ENCODE assay signal across 30 cellular contexts in the genomic region with DNA sequence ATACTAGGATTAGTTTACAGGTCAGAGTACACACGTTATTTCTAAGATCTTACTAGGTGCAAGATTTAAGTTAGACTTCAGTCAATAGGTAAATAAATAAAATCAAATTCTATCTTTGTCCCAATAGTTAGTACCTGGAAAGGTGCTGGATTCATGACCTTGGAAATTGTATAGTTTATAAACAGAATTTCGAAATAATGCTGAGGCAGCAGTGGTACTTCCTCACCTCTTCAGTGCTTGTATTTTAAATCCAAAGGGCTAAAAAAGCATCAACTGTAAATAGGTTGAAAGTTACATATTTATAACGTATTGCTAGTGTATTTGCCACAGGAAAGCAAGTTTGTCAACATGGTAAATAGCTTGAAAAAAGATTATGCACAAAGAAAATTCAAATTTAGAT. TPM values are rescaled to one million over a fixed set of nuclear protein-coding genes. Genes with fewer than 3 reads are reported as not detected.
DNase-seq lines count a peak whose midpoint lies in the region; ATAC-seq and TF ChIP-seq lines count a peak whose summit lies in the region.
"Had no signal": no experiment of that assay in that cellular context is flagged by ENCODE, and none has a peak within 500 bp of the region (broad histone marks: within the 10 kb centered on the region; RNA-seq: fewer than 3 reads in every experiment).

No MANE protein-coding gene starts in this region.

- peak overlapping the region; percentile 84 for H3K9ac ChIP-seq in mesenchymal stem cell (ENCODE audit: low read length)

- H2AK5ac ChIP-seq in mesenchymal stem cell (ENCODE audit: low read length, severe bottlenecking) = no peak overlapping the region

- H3K27me3 ChIP-seq in mesenchymal stem cell (ENCODE audit: control insufficient read depth in 1 of 2, insufficient read depth in 1 of 2, low read length in 2 of 2) = no peaks in the 10 kb centered on the region
- H3K27me3 ChIP-seq: sigmoid colon had no signal

- no peak overlapping the region for H2BK5ac ChIP-seq in mesenchymal stem cell (ENCODE audit: low read depth, low read length, poor library complexity, severe bottlenecking)

- H3K18ac ChIP-seq in mesenchymal stem cell (ENCODE audit: low read depth in 1 of 2, low read length in 2 of 2) = no peak overlapping the region

- H3K4me1 ChIP-seq in mesenchymal stem cell (ENCODE audit: control insufficient read depth, insufficient read depth, low read depth, low read length) = no peaks in the 10 kb centered on the region
- H3K4me1 ChIP-seq: BE2C had no signal

- H3K9me3 Mint-ChIP-seq in natural killer cell = no peaks in the 10 kb centered on the region
- no peaks in the 10 kb centered on the region for H3K9me3 Mint-ChIP-seq in natural killer cell treated with Interleukin-12 subunit alpha and Interleukin-12 subunit beta and Interleukin-15 and Interleukin-18, amount 100 ng/mL, for 72 hours
- H3K9me3 Mint-ChIP-seq: activated naive CD8-positive, alpha-beta T cell treated with anti-CD3 and anti-CD28 coated beads for 36 hours; HFFc6; stimulated activated memory B cell treated with anti-CD40 and anti-IgM and Interleukin-4, amounts not matched to agents 10 μg/mL and 1 μg/mL and 100 μg/mL, for 72 hours had no signal

- H3K27me3 Mint-ChIP-seq in natural killer cell (ENCODE audit: low read depth in 2 of 2) (no peaks in the 10 kb centered on the region), T-helper 17 cell (no peaks in the 10 kb centered on the region)
- no peaks in the 10 kb centered on the region for H3K27me3 Mint-ChIP-seq in natural killer cell treated with Interleukin-12 subunit alpha and Interleukin-12 subunit beta and Interleukin-15 and Interleukin-18, amount 100 ng/mL, for 72 hours
- H3K27me3 Mint-ChIP-seq: activated CD4-positive, alpha-beta T cell treated with anti-CD3 and anti-CD28 coated beads for 36 hours; activated naive CD8-positive, alpha-beta T cell treated with anti-CD3 and anti-CD28 coated beads for 36 hours; stimulated activated memory B cell treated with anti-CD40 and anti-IgM and Interleukin-4, amounts not matched to agents 10 μg/mL and 1 μg/mL and 100 μg/mL, for 72 hours had no signal

- no peak overlapping the region for H3K27ac ChIP-seq in mesenchymal stem cell (ENCODE audit: low read length, poor library complexity, severe bottlenecking)
- H3K27ac ChIP-seq: VCaP had no signal

- no peak for ATAC-seq in natural killer cell
- ATAC-seq in natural killer cell treated with Interleukin-12 subunit alpha and Interleukin-12 subunit beta and Interleukin-15 and Interleukin-18, amount 100 ng/mL, for 72 hours = no peak
- ATAC-seq in T-helper 17 cell = no peak
- ATAC-seq: activated CD4-positive, alpha-beta T cell treated with anti-CD3 and anti-CD28 coated beads for 36 hours; activated CD8-positive, alpha-beta T cell treated with anti-CD3 and anti-CD28 coated beads, Interleukin-2, amount 10 ng/mL, durations not matched to agents 7 days and 5 days; left colon; stimulated activated memory B cell treated with anti-CD40 and anti-IgM and Interleukin-4, amounts not matched to agents 10 μg/mL and 1 μg/mL and 100 μg/mL, for 72 hours had no signal

- no peaks in the 10 kb centered on the region for H3K9me3 ChIP-seq in T-helper 17 cell (ENCODE audit: control insufficient read depth, low read length, poor library complexity, severe bottlenecking)
- no peaks in the 10 kb centered on the region for H3K9me3 ChIP-seq in mesenchymal stem cell (ENCODE audit: control insufficient read depth, low read length)
- H3K9me3 ChIP-seq: BE2C, sigmoid colon had no signal

- no peak overlapping the region for H2AFZ ChIP-seq in mesenchymal stem cell (ENCODE audit: low read depth, low read length)

- no peak overlapping the region for H3K23ac ChIP-seq in mesenchymal stem cell (ENCODE audit: low read length in 2 of 2)

- no peak overlapping the region for H4K91ac ChIP-seq in mesenchymal stem cell (ENCODE audit: low read length)

- no peak overlapping the region for H3K4me2 ChIP-seq in mesenchymal stem cell (ENCODE audit: low read length, poor library complexity, severe bottlenecking)

- H4K8ac ChIP-seq in mesenchymal stem cell (ENCODE audit: low read length) = no peak overlapping the region

- peaks cover 6% of the 10 kb centered on the region for H3K79me1 ChIP-seq in mesenchymal stem cell (replicated peaks; ENCODE audit: low read length, poor library complexity, severe bottlenecking)

- H3K4me3 Mint-ChIP-seq in natural killer cell (no peak overlapping the region), T-helper 17 cell (no peak overlapping the region)
- H3K4me3 Mint-ChIP-seq in natural killer cell treated with Interleukin-12 subunit alpha and Interleukin-12 subunit beta and Interleukin-15 and Interleukin-18, amount 100 ng/mL, for 72 hours = no peak overlapping the region
- H3K4me3 Mint-ChIP-seq: activated CD4-positive, alpha-beta T cell treated with anti-CD3 and anti-CD28 coated beads for 36 hours; activated CD8-positive, alpha-beta T cell treated with anti-CD3 and anti-CD28 coated beads, Interleukin-2, amount 10 ng/mL, durations not matched to agents 7 days and 5 days; activated naive CD8-positive, alpha-beta T cell treated with anti-CD3 and anti-CD28 coated beads for 36 hours; HFFc6; stimulated activated memory B cell treated with anti-CD40 and anti-IgM and Interleukin-4, amounts not matched to agents 10 μg/mL and 1 μg/mL and 100 μg/mL, for 72 hours had no signal

- 100% methylated on average over 1 of the region's 3 CpGs for WGBS in mesenchymal stem cell

- H3K27ac Mint-ChIP-seq in natural killer cell (peak overlapping the region; percentile 40 to 96), T-helper 17 cell (peak overlapping the region; percentile 81)
- H3K27ac Mint-ChIP-seq in natural killer cell treated with Interleukin-12 subunit alpha and Interleukin-12 subunit beta and Interleukin-15 and Interleukin-18, amount 100 ng/mL, for 72 hours = peak overlapping the region in 1 of 2 donors; percentile 48
- H3K27ac Mint-ChIP-seq: activated CD4-positive, alpha-beta T cell treated with anti-CD3 and anti-CD28 coated beads for 36 hours; activated CD8-positive, alpha-beta T cell treated with anti-CD3 and anti-CD28 coated beads, Interleukin-2, amount 10 ng/mL, durations not matched to agents 7 days and 5 days; activated naive CD8-positive, alpha-beta T cell treated with anti-CD3 and anti-CD28 coated beads for 36 hours; progenitor cell of endocrine pancreas; stimulated activated memory B cell treated with anti-CD40 and anti-IgM and Interleukin-4, amounts not matched to agents 10 μg/mL and 1 μg/mL and 100 μg/mL, for 72 hours had no signal

- DNase-seq in natural killer cell (no peak), T-helper 17 cell (no peak), mesenchymal stem cell (no peak), superior temporal gyrus (ENCODE audit: extremely low spot score) (no peak), NCI-H1105 (lab: John Stamatoyannopoulos, UW) (no peak)
- no peak for DNase-seq in natural killer cell treated with Interleukin-12 subunit alpha and Interleukin-12 subunit beta and Interleukin-15 and Interleukin-18, amount 100 ng/mL, for 72 hours (ENCODE audit: low spot score)
- DNase-seq in stimulated activated CD4-positive, alpha-beta T cell treated with anti-CD3 and anti-CD28 coated beads, Interleukin-2, amount 100 ng/mL, for 48 hours = no peak
- no peak for DNase-seq in activated CD4-positive, alpha-beta T cell treated with anti-CD3 and anti-CD28 coated beads, Interleukin-2, amount 50 U/mL, for 1 hour
- DNase-seq: activated CD4-positive, alpha-beta T cell treated with anti-CD3 and anti-CD28 coated beads for 36 hours; activated CD8-positive, alpha-beta T cell treated with anti-CD3 and anti-CD28 coated beads, Interleukin-2, amount 10 ng/mL, durations not matched to agents 7 days and 5 days; activated naive CD8-positive, alpha-beta T cell treated with anti-CD3 and anti-CD28 coated beads for 36 hours; activated T-cell treated with anti-CD3 and anti-CD28 coated beads for 4 hours; aorta; BE2C; effector CD4-positive, alpha-beta T cell; EL; GOT3; HFFc6; hypothalamus; left colon; mesendoderm; NCI-H1417; NCI-H2081; NCI-H226; sigmoid colon; T1000 had no signal

- H3K4me1 Mint-ChIP-seq in natural killer cell (peaks cover 42 to 75% of the 10 kb centered on the region in 2 donors), T-helper 17 cell (peaks cover 58% of the 10 kb centered on the region)
- H3K4me1 Mint-ChIP-seq in natural killer cell treated with Interleukin-12 subunit alpha and Interleukin-12 subunit beta and Interleukin-15 and Interleukin-18, amount 100 ng/mL, for 72 hours (ENCODE audit: low read depth in 2 of 2) = peaks cover 49 to 53% of the 10 kb centered on the region in 2 donors

- no peak overlapping the region for H2BK120ac ChIP-seq in mesenchymal stem cell (ENCODE audit: low read depth, low read length)

- H3K36me3 Mint-ChIP-seq in natural killer cell (no peaks in the 10 kb centered on the region), T-helper 17 cell (ENCODE audit: low read depth) (peaks cover 2% of the 10 kb centered on the region)
- no peaks in the 10 kb centered on the region for H3K36me3 Mint-ChIP-seq in natural killer cell treated with Interleukin-12 subunit alpha and Interleukin-12 subunit beta and Interleukin-15 and Interleukin-18, amount 100 ng/mL, for 72 hours

- H3K4ac ChIP-seq in mesenchymal stem cell (ENCODE audit: low read depth in 1 of 2, low read length in 2 of 2) = no peak overlapping the region

- no peak for TF ChIP-seq CTCF in natural killer cell (IDR thresholded peaks at IDR 0.05)

- no peak overlapping the region for H3K14ac ChIP-seq in mesenchymal stem cell (ENCODE audit: low read length in 2 of 2)

- H2BK12ac ChIP-seq in mesenchymal stem cell (ENCODE audit: low read length in 2 of 2) = no peak overlapping the region

- no peak overlapping the region for H2BK15ac ChIP-seq in mesenchymal stem cell (ENCODE audit: low read depth, poor library complexity, severe bottlenecking)

- H3K4me3 ChIP-seq in mesenchymal stem cell (ENCODE audit: insufficient read depth in 1 of 2, low read depth in 1 of 2, low read length in 2 of 2) = no peak overlapping the region
- H3K4me3 ChIP-seq: sigmoid colon had no signal

- intact Hi-C loops in natural killer cell (cut with micrococcal nuclease) = loop anchor here (5.0 kb wide), 1 partner anchor 35 kb away; no protein-coding TSS in a partner anchor

- no peaks in the 10 kb centered on the region for H3K36me3 ChIP-seq in mesenchymal stem cell (ENCODE audit: control insufficient read depth in 1 of 2, insufficient read depth in 2 of 2, low read depth in 1 of 2, low read length in 2 of 2)
- H3K36me3 ChIP-seq: BE2C, sigmoid colon had no signal

RNA-seq across cellular contexts. Expression of a gene that starts 46.6 kb away (rescaled TPM):
- 100 to 1,000 TPM; 147 to 168 (median 165) TPM for total RNA-seq in natural killer cell
- total RNA-seq in natural killer cell treated with Interleukin-12 subunit alpha and Interleukin-12 subunit beta and Interleukin-15 and Interleukin-18, amount 100 ng/mL, for 72 hours = 100 to 1,000 TPM; 166 to 182 TPM
- total RNA-seq in T-helper 17 cell = 100 to 1,000 TPM; 118 to 133 TPM
- 24.7 TPM for polyA plus RNA-seq in mesenchymal stem cell (2013, experiment 1 of 2)
- 24.3 TPM for polyA plus RNA-seq in mesenchymal stem cell (2013, experiment 2 of 2)
- total RNA-seq: HT-29 had no signal
